In the genomic region with DNA sequence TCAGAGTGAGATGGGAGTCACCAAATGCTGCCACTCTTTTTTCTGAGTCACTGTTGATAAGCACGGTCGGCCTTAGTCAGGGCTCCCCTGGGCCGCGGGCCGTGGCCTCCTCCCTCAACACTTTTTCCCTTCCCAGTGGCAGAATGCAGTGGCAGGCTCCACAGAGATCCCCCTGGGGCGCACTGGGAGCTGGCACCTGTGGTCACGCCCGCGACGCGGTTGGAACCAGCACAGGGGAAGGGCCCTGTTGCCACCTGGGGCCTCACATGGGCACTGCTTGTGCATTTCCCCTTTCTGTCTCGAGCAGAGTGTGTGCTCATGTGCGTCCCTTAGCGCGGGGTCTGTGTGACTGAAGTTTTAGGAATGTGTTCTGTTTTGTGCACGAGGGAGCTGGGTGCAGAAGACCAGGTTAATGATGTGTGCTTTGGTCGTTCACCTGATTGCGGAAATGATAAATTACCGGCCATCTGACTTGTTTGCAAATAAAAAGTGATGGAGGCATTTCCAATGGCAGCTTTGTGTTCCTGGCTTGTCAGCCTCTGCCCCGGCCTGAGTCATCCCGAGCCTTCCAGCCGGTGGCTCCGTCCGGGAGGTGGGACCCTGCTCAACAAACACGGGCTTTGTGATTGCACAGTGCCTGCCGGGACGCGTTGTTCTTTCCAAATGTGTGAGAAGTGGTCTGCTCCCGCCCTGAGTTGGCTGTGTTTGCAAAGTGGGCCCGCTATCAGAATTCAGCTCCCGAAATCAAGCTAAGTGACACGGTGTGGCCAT, we compare ENCODE assay signal across 8 cellular contexts.
DNase-seq lines count a peak whose midpoint lies in the region; ATAC-seq, FAIRE-seq and TF ChIP-seq lines count a peak whose summit lies in the region.

No MANE protein-coding gene starts in this region.

- H3K27ac ChIP-seq in HEK293 (ENCODE audit: extremely low read depth, low read depth, low read length) (no peak overlapping the region), foreskin keratinocyte (no peak overlapping the region)

- peaks cover 19% of the 10 kb centered on the region for H3K4me1 Mint-ChIP-seq in osteocyte (ENCODE audit: unreplicated experiment)

- H3K9me3 Mint-ChIP-seq in osteocyte (ENCODE audit: unreplicated experiment): no peaks in the 10 kb centered on the region

- TF ChIP-seq CTCF in HEK293 (tag by site-specific recombination; IDR thresholded peaks at IDR 0.05) (no peak), foreskin keratinocyte (conservative IDR thresholded peaks at IDR 0.05) (peak; percentile 5), osteocyte (IDR thresholded peaks at IDR 0.05) (no peak)

- H3K27me3 Mint-ChIP-seq in osteocyte (ENCODE audit: unreplicated experiment): no peaks in the 10 kb centered on the region

- no peaks in the 10 kb centered on the region for H3K9me3 ChIP-seq in HEK293 (ENCODE audit: control insufficient read depth, insufficient read depth, low read depth, low read length)

- H3K4me3 Mint-ChIP-seq in osteocyte (ENCODE audit: unreplicated experiment): no peak overlapping the region

- peak; percentile 11 for DNase-seq in RKO (ENCODE audit: low spot score)
- peak in 1 of 2 donors; percentile 39 for DNase-seq in foreskin keratinocyte
- DNase-seq in osteocyte (ENCODE audit: extremely low spot score, unreplicated experiment): peak; percentile 81
- no peak for DNase-seq in GM12892 (ENCODE audit: insufficient read length)
- DNase-seq in NCI-H146 treated with DMSO at 0.1 percent for 48 hours (lab: John Stamatoyannopoulos, UW; ENCODE audit: unreplicated experiment): no peak

- H3K27ac Mint-ChIP-seq in osteocyte (ENCODE audit: unreplicated experiment): peak overlapping the region; percentile 82

- H3K4me3 ChIP-seq in HEK293 (ENCODE audit: low read depth, low read length): no peak overlapping the region

- CTCF ChIA-PET in HEK293 (lab: Yijun Ruan, JAX): no interaction called here

- no peak for TF ChIP-seq POLR2A in GM12892 (IDR thresholded peaks at IDR 0.05; ENCODE audit: low read depth, low read length)

- peaks cover 1% of the 10 kb centered on the region for H3K36me3 Mint-ChIP-seq in osteocyte (ENCODE audit: unreplicated experiment)

- no peak for FAIRE-seq in GM12892 (lab: Jason Lieb, UNC)

- POLR2A ChIA-PET in HEK293 (lab: Yijun Ruan, JAX): no interaction called here

- no peaks in the 10 kb centered on the region for H3K36me3 ChIP-seq in HEK293 (ENCODE audit: control insufficient read depth in 2 of 2, insufficient read depth in 1 of 2, low read length in 2 of 2)

- no peaks in the 10 kb centered on the region for H3K27me3 ChIP-seq in foreskin keratinocyte

- ATAC-seq in foreskin keratinocyte (peak; percentile 78), GM19324 (IDR thresholded peaks at IDR 0.05; ENCODE audit: low FRiP score, unreplicated experiment) (no peak), HG02623 (IDR thresholded peaks at IDR 0.05; ENCODE audit: unreplicated experiment) (no peak)

- H3K4me1 ChIP-seq in HEK293 (ENCODE audit: control insufficient read depth, insufficient read depth, low read length): no peaks in the 10 kb centered on the region
- H3K4me1 ChIP-seq in foreskin keratinocyte: peaks cover 15% of the 10 kb centered on the region

TF ChIP-seq in HEK293, 187 proteins besides CTCF, POLR2A, EP300 and RAD21:
- TF ChIP-seq TRIM28 (IDR thresholded peaks at IDR 0.05; ENCODE audit: borderline replicate concordance, low read length): 0 out of 2 replicates have a peak, but pooled peaks have one; percentile 45
- no peak for TF ChIP-seq ZBTB17 (tag by site-specific recombination; IDR thresholded peaks at IDR 0.05)

Comparison
In these comparisons a context has a peak if more than half of its experiments do, and no peak if none do; other contexts are left out.
1. DNase-seq: peak in RKO (single experiment) and osteocyte (single experiment); none in GM12892 (single experiment) and NCI-H146 treated with DMSO at 0.1 percent for 48 hours (single experiment).